ENCODE assay signal across 1 cellular context in genomic region chr22:37229012-37229804, GRCh38.
TF ChIP-seq lines count a peak whose summit lies in the region.

No MANE protein-coding gene starts in this region.

TF ChIP-seq in GM12878, 131 proteins besides CTCF, POLR2A, EP300 and RAD21:
- TF ChIP-seq, protein P1, sequence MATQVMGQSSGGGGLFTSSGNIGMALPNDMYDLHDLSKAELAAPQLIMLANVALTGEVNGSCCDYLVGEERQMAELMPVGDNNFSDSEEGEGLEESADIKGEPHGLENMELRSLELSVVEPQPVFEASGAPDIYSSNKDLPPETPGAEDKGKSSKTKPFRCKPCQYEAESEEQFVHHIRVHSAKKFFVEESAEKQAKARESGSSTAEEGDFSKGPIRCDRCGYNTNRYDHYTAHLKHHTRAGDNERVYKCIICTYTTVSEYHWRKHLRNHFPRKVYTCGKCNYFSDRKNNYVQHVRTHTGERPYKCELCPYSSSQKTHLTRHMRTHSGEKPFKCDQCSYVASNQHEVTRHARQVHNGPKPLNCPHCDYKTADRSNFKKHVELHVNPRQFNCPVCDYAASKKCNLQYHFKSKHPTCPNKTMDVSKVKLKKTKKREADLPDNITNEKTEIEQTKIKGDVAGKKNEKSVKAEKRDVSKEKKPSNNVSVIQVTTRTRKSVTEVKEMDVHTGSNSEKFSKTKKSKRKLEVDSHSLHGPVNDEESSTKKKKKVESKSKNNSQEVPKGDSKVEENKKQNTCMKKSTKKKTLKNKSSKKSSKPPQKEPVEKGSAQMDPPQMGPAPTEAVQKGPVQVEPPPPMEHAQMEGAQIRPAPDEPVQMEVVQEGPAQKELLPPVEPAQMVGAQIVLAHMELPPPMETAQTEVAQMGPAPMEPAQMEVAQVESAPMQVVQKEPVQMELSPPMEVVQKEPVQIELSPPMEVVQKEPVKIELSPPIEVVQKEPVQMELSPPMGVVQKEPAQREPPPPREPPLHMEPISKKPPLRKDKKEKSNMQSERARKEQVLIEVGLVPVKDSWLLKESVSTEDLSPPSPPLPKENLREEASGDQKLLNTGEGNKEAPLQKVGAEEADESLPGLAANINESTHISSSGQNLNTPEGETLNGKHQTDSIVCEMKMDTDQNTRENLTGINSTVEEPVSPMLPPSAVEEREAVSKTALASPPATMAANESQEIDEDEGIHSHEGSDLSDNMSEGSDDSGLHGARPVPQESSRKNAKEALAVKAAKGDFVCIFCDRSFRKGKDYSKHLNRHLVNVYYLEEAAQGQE (IDR thresholded peaks at IDR 0.05; ENCODE audit: low read depth, low read length) = no peak
- TF ChIP-seq, protein P2, sequence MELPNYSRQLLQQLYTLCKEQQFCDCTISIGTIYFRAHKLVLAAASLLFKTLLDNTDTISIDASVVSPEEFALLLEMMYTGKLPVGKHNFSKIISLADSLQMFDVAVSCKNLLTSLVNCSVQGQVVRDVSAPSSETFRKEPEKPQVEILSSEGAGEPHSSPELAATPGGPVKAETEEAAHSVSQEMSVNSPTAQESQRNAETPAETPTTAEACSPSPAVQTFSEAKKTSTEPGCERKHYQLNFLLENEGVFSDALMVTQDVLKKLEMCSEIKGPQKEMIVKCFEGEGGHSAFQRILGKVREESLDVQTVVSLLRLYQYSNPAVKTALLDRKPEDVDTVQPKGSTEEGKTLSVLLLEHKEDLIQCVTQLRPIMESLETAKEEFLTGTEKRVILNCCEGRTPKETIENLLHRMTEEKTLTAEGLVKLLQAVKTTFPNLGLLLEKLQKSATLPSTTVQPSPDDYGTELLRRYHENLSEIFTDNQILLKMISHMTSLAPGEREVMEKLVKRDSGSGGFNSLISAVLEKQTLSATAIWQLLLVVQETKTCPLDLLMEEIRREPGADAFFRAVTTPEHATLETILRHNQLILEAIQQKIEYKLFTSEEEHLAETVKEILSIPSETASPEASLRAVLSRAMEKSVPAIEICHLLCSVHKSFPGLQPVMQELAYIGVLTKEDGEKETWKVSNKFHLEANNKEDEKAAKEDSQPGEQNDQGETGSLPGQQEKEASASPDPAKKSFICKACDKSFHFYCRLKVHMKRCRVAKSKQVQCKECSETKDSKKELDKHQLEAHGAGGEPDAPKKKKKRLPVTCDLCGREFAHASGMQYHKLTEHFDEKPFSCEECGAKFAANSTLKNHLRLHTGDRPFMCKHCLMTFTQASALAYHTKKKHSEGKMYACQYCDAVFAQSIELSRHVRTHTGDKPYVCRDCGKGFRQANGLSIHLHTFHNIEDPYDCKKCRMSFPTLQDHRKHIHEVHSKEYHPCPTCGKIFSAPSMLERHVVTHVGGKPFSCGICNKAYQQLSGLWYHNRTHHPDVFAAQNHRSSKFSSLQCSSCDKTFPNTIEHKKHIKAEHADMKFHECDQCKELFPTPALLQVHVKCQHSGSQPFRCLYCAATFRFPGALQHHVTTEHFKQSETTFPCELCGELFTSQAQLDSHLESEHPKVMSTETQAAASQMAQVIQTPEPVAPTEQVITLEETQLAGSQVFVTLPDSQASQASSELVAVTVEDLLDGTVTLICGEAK (IDR thresholded peaks at IDR 0.05; ENCODE audit: borderline replicate concordance) = 0 out of 2 replicates have a peak, but pooled peaks have one; percentile 10
- TF ChIP-seq DPF2 (IDR thresholded peaks at IDR 0.05) = 0 out of 2 replicates have a peak, but pooled peaks have one; percentile 10
- 0 out of 2 replicates have a peak, but pooled peaks have one; percentile 40 for TF ChIP-seq NBN (IDR thresholded peaks at IDR 0.05)
- TF ChIP-seq TCF12 (IDR thresholded peaks at IDR 0.05; ENCODE audit: low read depth, low read length) = 0 out of 2 replicates have a peak, but pooled peaks have one; percentile 15
- TF ChIP-seq CBX5 (IDR thresholded peaks at IDR 0.05; ENCODE audit: low read depth) = no peak
